17 cellular contexts compared by ENCODE assay signal in genomic region chr2:5057895-5058294, GRCh38.
DNase-seq lines count a peak whose midpoint lies in the region; ATAC-seq and TF ChIP-seq lines count a peak whose summit lies in the region.
"Had no signal": no experiment of that assay in that cellular context is flagged by ENCODE, and none has a peak within 500 bp of the region (broad histone marks: within the 10 kb centered on the region; RNA-seq: fewer than 3 reads in every experiment).

No MANE protein-coding gene starts in this region.

- ATAC-seq in HG03439 (IDR thresholded peaks at IDR 0.05; ENCODE audit: unreplicated experiment) = no peak
- no peak for ATAC-seq in GM21786 (IDR thresholded peaks at IDR 0.05; ENCODE audit: unreplicated experiment)
- ATAC-seq: foreskin keratinocyte, left cardiac atrium had no signal

- no peaks in the 10 kb centered on the region for H3K4me1 ChIP-seq in mesendoderm (ENCODE audit: control insufficient read depth, low read depth, low read length)
- peaks cover 4% of the 10 kb centered on the region for H3K4me1 ChIP-seq in left ventricle myocardium inferior
- no peaks in the 10 kb centered on the region for H3K4me1 ChIP-seq in SJCRH30
- H3K4me1 ChIP-seq: foreskin keratinocyte, right atrium auricular region had no signal

- DNase-seq in DMS79 (lab: John Stamatoyannopoulos, UW) (peak; percentile 98), NCI-H1930 (lab: John Stamatoyannopoulos, UW) (peak; percentile 79 to 89), NCI-H526 (lab: John Stamatoyannopoulos, UW) (peak; percentile 39 to 64), mesendoderm (no peak), left ventricle myocardium inferior (no peak), SJCRH30 (no peak)
- DNase-seq: activated CD4-positive, alpha-beta T cell treated with anti-CD3 and anti-CD28 coated beads, Interleukin-2, amount 50 U/mL, for 48 hours; activated T-cell treated with anti-CD3 and anti-CD28 coated beads, Interleukin-2, amount 50 U/mL, for 1 hour; CD4-positive, alpha-beta memory T cell; foreskin keratinocyte; left cardiac atrium; NCI-H524 treated with DMSO at 0.1 percent for 48 hours had no signal

- H2BK120ac ChIP-seq in mesendoderm (ENCODE audit: low read depth, low read length) = no peak overlapping the region

- H3K4me3 ChIP-seq in mesendoderm (ENCODE audit: low read length) (no peak overlapping the region), left ventricle myocardium inferior (no peak overlapping the region), SJCRH30 (no peak overlapping the region)
- H3K4me3 ChIP-seq: coronary artery, right atrium auricular region had no signal

- H3K9ac ChIP-seq in mesendoderm (ENCODE audit: low read length) = no peak overlapping the region

- no peak overlapping the region for H4K8ac ChIP-seq in mesendoderm (ENCODE audit: low read depth, low read length)

- H3K27ac ChIP-seq in mesendoderm (ENCODE audit: low read depth, low read length) (no peak overlapping the region), left ventricle myocardium inferior (replicated peaks) (no peak overlapping the region), SJCRH30 (no peak overlapping the region)
- H3K27ac ChIP-seq: coronary artery, foreskin keratinocyte, neutrophil, right atrium auricular region had no signal

- H3K23ac ChIP-seq in mesendoderm (ENCODE audit: low read length) = no peak overlapping the region

- no peaks in the 10 kb centered on the region for H3K79me2 ChIP-seq in mesendoderm (ENCODE audit: control insufficient read depth, insufficient read depth, low read length)

- no peak for TF ChIP-seq CTCF in left ventricle myocardium inferior (IDR thresholded peaks at IDR 0.05; ENCODE audit: borderline replicate concordance)

- H3K56ac ChIP-seq in mesendoderm (ENCODE audit: low read length) = no peak overlapping the region

- H3K79me1 ChIP-seq in mesendoderm (ENCODE audit: low read length) = no peaks in the 10 kb centered on the region

- H3K36me3 ChIP-seq in mesendoderm (ENCODE audit: control insufficient read depth, insufficient read depth, low read length) (no peaks in the 10 kb centered on the region), left ventricle myocardium inferior (no peaks in the 10 kb centered on the region), SJCRH30 (no peaks in the 10 kb centered on the region)
- H3K36me3 ChIP-seq: neutrophil, right atrium auricular region had no signal

- no peak overlapping the region for H4K5ac ChIP-seq in mesendoderm (ENCODE audit: low read length)

- H3K18ac ChIP-seq in mesendoderm (ENCODE audit: low read length) = peak overlapping the region; percentile 60

- H2BK5ac ChIP-seq in mesendoderm (ENCODE audit: low read length) = no peak overlapping the region

- WGBS in mesendoderm (ENCODE audit: extremely low coverage, insufficient coverage, low lambda C conversion rate) = no CpG with 5 or more reads among the region's 5 CpGs

- H3K4ac ChIP-seq in mesendoderm (ENCODE audit: low read depth, low read length) = no peak overlapping the region

- H3K9me3 ChIP-seq in left ventricle myocardium inferior (replicated peaks) (no peaks in the 10 kb centered on the region), SJCRH30 (replicated peaks) (no peaks in the 10 kb centered on the region)
- H3K9me3 ChIP-seq: neutrophil, right atrium auricular region had no signal

- H3K4me2 ChIP-seq in mesendoderm (ENCODE audit: low read length) = no peak overlapping the region

- no peaks in the 10 kb centered on the region for H3K27me3 ChIP-seq in mesendoderm (ENCODE audit: insufficient read depth, low read length, poor library complexity)
- H3K27me3 ChIP-seq in left ventricle myocardium inferior (ENCODE audit: low read depth) = no peaks in the 10 kb centered on the region
- H3K27me3 ChIP-seq in SJCRH30 = no peaks in the 10 kb centered on the region
- H3K27me3 ChIP-seq: foreskin keratinocyte, neutrophil, right atrium auricular region had no signal

- intact Hi-C loops in left ventricle myocardium inferior (cut with micrococcal nuclease) = no loop called here

- H2BK15ac ChIP-seq in mesendoderm (replicated peaks; ENCODE audit: low read depth) = no peak overlapping the region

- no peak overlapping the region for H2AK5ac ChIP-seq in mesendoderm (ENCODE audit: low read length)

Comparison
In these comparisons a context has a peak if more than half of its experiments do, and no peak if none do; other contexts are left out.
1. DNase-seq: peak in DMS79 (single experiment), NCI-H1930 (2 of 2) and NCI-H526 (2 of 2); none in mesendoderm (single experiment), left ventricle myocardium inferior (single experiment) and SJCRH30 (0 of 2).